In the genomic region with DNA sequence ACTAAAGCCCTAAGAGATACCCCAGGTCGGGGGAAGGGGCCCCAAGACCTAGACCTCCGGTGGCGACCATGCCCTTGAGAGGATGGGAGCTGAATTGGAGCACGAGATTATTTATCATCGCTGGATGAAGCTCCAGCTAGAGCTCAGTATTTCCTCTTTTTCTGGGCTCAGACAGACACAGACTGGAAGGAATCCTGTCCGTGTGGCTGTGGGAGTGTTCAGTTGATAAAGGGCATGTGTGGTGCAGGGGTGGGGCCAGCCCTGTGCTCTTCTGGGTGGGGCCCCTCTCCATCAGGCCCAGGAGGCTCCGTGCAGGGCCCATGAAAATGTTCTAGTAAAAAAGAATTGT, we compare ENCODE assay signal across 1 cellular context.
TF ChIP-seq lines count a peak whose summit lies in the region.

No MANE protein-coding gene starts in this region.

TF ChIP-seq in GM23338, 12 proteins besides CTCF, POLR2A, EP300 and RAD21 (continued from another document):
- TF ChIP-seq, protein P1, sequence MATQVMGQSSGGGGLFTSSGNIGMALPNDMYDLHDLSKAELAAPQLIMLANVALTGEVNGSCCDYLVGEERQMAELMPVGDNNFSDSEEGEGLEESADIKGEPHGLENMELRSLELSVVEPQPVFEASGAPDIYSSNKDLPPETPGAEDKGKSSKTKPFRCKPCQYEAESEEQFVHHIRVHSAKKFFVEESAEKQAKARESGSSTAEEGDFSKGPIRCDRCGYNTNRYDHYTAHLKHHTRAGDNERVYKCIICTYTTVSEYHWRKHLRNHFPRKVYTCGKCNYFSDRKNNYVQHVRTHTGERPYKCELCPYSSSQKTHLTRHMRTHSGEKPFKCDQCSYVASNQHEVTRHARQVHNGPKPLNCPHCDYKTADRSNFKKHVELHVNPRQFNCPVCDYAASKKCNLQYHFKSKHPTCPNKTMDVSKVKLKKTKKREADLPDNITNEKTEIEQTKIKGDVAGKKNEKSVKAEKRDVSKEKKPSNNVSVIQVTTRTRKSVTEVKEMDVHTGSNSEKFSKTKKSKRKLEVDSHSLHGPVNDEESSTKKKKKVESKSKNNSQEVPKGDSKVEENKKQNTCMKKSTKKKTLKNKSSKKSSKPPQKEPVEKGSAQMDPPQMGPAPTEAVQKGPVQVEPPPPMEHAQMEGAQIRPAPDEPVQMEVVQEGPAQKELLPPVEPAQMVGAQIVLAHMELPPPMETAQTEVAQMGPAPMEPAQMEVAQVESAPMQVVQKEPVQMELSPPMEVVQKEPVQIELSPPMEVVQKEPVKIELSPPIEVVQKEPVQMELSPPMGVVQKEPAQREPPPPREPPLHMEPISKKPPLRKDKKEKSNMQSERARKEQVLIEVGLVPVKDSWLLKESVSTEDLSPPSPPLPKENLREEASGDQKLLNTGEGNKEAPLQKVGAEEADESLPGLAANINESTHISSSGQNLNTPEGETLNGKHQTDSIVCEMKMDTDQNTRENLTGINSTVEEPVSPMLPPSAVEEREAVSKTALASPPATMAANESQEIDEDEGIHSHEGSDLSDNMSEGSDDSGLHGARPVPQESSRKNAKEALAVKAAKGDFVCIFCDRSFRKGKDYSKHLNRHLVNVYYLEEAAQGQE (IDR thresholded peaks at IDR 0.05; ENCODE audit: unreplicated experiment) = no peak
- no peak for TF ChIP-seq NANOG (IDR thresholded peaks at IDR 0.05; ENCODE audit: borderline replicate concordance)
- TF ChIP-seq, protein P2, sequence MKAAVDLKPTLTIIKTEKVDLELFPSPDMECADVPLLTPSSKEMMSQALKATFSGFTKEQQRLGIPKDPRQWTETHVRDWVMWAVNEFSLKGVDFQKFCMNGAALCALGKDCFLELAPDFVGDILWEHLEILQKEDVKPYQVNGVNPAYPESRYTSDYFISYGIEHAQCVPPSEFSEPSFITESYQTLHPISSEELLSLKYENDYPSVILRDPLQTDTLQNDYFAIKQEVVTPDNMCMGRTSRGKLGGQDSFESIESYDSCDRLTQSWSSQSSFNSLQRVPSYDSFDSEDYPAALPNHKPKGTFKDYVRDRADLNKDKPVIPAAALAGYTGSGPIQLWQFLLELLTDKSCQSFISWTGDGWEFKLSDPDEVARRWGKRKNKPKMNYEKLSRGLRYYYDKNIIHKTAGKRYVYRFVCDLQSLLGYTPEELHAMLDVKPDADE (IDR thresholded peaks at IDR 0.05) = no peak
TF ChIP-seq in GM23338: peak in this region for 0.
